Comparison of ENCODE assay signal across 12 cellular contexts in the genomic region with DNA sequence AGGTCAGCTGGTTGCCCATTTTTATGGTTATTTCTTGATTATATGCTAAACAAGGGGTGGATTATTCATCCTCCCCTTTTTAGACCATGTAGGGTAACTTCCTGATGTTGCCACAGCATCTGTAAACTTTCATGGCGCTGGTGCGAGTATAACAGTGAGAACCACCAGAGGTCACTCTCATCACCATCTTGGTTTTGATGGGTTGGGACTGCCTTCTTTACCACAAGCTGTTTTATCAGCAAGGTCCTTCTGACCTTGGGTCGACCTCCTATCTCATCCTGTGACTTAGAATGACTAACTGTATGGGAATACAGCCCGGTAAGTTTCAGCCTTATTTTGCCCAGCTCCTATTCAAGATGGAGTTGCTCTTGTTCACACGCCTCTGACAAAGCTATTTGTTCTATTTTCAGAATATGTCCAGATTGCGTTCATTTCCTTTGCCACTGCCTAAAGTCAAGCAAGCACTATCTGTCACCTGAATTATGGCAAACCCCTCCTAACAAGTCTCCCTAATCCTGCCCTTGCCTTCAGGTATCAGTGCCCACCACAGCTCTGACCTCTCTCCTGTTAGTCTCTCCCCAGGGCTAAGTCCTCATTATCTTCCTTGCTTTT.
DNase-seq lines count a peak whose midpoint lies in the region; ATAC-seq, FAIRE-seq and TF ChIP-seq lines count a peak whose summit lies in the region.
"Had no signal": no experiment of that assay in that cellular context is flagged by ENCODE, and none has a peak within 500 bp of the region (broad histone marks: within the 10 kb centered on the region; RNA-seq: fewer than 3 reads in every experiment).

No MANE protein-coding gene starts in this region.

- no peaks in the 10 kb centered on the region for H3K4me1 ChIP-seq in keratinocyte (ENCODE audit: control insufficient read depth, extremely low read depth, insufficient read depth, low read length)

- no peak overlapping the region for H3K9ac ChIP-seq in keratinocyte (ENCODE audit: control insufficient read depth, extremely low read depth, insufficient read depth, low read length)

- no peaks in the 10 kb centered on the region for H3K27me3 ChIP-seq in keratinocyte (ENCODE audit: control insufficient read depth, extremely low read depth, insufficient read depth, low read length)

- no peak overlapping the region for H2AFZ ChIP-seq in keratinocyte (ENCODE audit: control insufficient read depth, low read length)

- no peaks in the 10 kb centered on the region for H3K4me1 Mint-ChIP-seq in activated T-helper 17 cell treated with anti-CD3 and anti-CD28 coated beads, Interleukin-2, amount 50 U/mL, for 72 hours
- H3K4me1 Mint-ChIP-seq in naive thymus-derived CD8-positive, alpha-beta T cell, result no peaks in the 10 kb centered on the region
- H3K4me1 Mint-ChIP-seq: activated CD4-positive, alpha-beta T cell treated with anti-CD3 and anti-CD28 coated beads, Interleukin-2, amount 10 ng/mL, durations not matched to agents 7 days and 5 days had no signal

- H3K4me3 ChIP-seq in WI38 (ENCODE audit: low read depth, low read length), result no peak overlapping the region
- H3K4me3 ChIP-seq in keratinocyte (ENCODE audit: control insufficient read depth in 2 of 3, extremely low read depth in 1 of 3, insufficient read depth in 2 of 3, low read depth in 1 of 3, low read length in 3 of 3), result no peak overlapping the region

- no peak for ATAC-seq in GM21717 (IDR thresholded peaks at IDR 0.05; ENCODE audit: unreplicated experiment)
- no peak for ATAC-seq in activated T-helper 17 cell treated with anti-CD3 and anti-CD28 coated beads, Interleukin-2, amount 50 U/mL, for 72 hours (replicated peaks)
- no peak for ATAC-seq in naive thymus-derived CD8-positive, alpha-beta T cell

- TF ChIP-seq CTCF in WI38 (IDR thresholded peaks at IDR 0.05; ENCODE audit: low read depth, low read length) (peak; percentile 20; the same call in 1 of the 2 replicates), keratinocyte (optimal IDR thresholded peaks at IDR 0.05 in 1 of 3, IDR thresholded peaks at IDR 0.05 in 1 of 3, conservative IDR thresholded peaks at IDR 0.05 in 1 of 3; ENCODE audit: extremely low read depth in 1 of 3, insufficient read depth in 2 of 3, low read length in 3 of 3) (peak; percentile 41 to 57 (median 42))

- dilution Hi-C loops in keratinocyte (cut with MboI; ENCODE audit: extremely low pct_ligation_motif_present, low sequenced_read_pairs), result no loop called here

- no peak overlapping the region for H3K4me2 ChIP-seq in keratinocyte (ENCODE audit: control insufficient read depth, extremely low read depth, insufficient read depth, low read depth, low read length)

- H4K20me1 ChIP-seq in keratinocyte (ENCODE audit: control insufficient read depth, extremely low read depth, insufficient read depth, low read length), result no peaks in the 10 kb centered on the region

- in situ Hi-C loops in G401 (cut with HindIII; ENCODE audit: low sequenced_read_pairs), result no loop called here

- peaks cover 28% of the 10 kb centered on the region for H3K9me3 Mint-ChIP-seq in activated T-helper 17 cell treated with anti-CD3 and anti-CD28 coated beads, Interleukin-2, amount 50 U/mL, for 72 hours
- H3K9me3 Mint-ChIP-seq in naive thymus-derived CD8-positive, alpha-beta T cell, result peaks cover 3 to 28% (median 12%) of the 10 kb centered on the region in 9 donors

- H3K27ac Mint-ChIP-seq in activated T-helper 17 cell treated with anti-CD3 and anti-CD28 coated beads, Interleukin-2, amount 50 U/mL, for 72 hours, result no peak overlapping the region
- no peak overlapping the region for H3K27ac Mint-ChIP-seq in naive thymus-derived CD8-positive, alpha-beta T cell
- H3K27ac Mint-ChIP-seq: activated CD4-positive, alpha-beta T cell treated with anti-CD3 and anti-CD28 coated beads, Interleukin-2, amount 10 ng/mL, durations not matched to agents 7 days and 5 days had no signal

- H3K27ac ChIP-seq in keratinocyte (ENCODE audit: control insufficient read depth, insufficient read depth, low read length), result no peak overlapping the region

- peak; percentile 17 for FAIRE-seq in keratinocyte (lab: Jason Lieb, UNC)
- FAIRE-seq: GM12892 had no signal

- H3K79me2 ChIP-seq in keratinocyte (ENCODE audit: control insufficient read depth, insufficient read depth, low read length), result no peaks in the 10 kb centered on the region

- H3K36me3 Mint-ChIP-seq in activated T-helper 17 cell treated with anti-CD3 and anti-CD28 coated beads, Interleukin-2, amount 50 U/mL, for 72 hours (ENCODE audit: low read depth), result no peaks in the 10 kb centered on the region
- H3K36me3 Mint-ChIP-seq in naive thymus-derived CD8-positive, alpha-beta T cell, result peaks cover 0 to 4% (median 0%) of the 10 kb centered on the region in 3 donors

- H3K4me3 Mint-ChIP-seq in activated T-helper 17 cell treated with anti-CD3 and anti-CD28 coated beads, Interleukin-2, amount 50 U/mL, for 72 hours, result no peak overlapping the region
- no peak overlapping the region for H3K4me3 Mint-ChIP-seq in naive thymus-derived CD8-positive, alpha-beta T cell
- H3K4me3 Mint-ChIP-seq: activated CD4-positive, alpha-beta T cell treated with anti-CD3 and anti-CD28 coated beads, Interleukin-2, amount 10 ng/mL, durations not matched to agents 7 days and 5 days had no signal

- no peaks in the 10 kb centered on the region for H3K9me1 ChIP-seq in keratinocyte (ENCODE audit: control insufficient read depth, extremely low read depth, insufficient read depth, low read length)

- no peaks in the 10 kb centered on the region for H3K36me3 ChIP-seq in keratinocyte (ENCODE audit: control insufficient read depth in 2 of 2, extremely low read depth in 1 of 2, insufficient read depth in 2 of 2, low read length in 2 of 2)

- DNase-seq in COLO829 (ENCODE audit: low spot score) (peak; percentile 27), HK-2 (ENCODE audit: unreplicated experiment) (peak; percentile 3), keratinocyte (ENCODE audit: low read depth, low spot score) (no peak), G401 (ENCODE audit: low spot score) (no peak)
- no peak for DNase-seq in naive thymus-derived CD8-positive, alpha-beta T cell
- DNase-seq: activated CD4-positive, alpha-beta T cell treated with anti-CD3 and anti-CD28 coated beads, Interleukin-2, amount 10 ng/mL, durations not matched to agents 7 days and 5 days; cerebellar nuclear complex; NCI-H2171 had no signal

- H3K9me3 ChIP-seq in keratinocyte (ENCODE audit: control insufficient read depth, low read depth, low read length), result no peaks in the 10 kb centered on the region

- no peaks in the 10 kb centered on the region for H3K27me3 Mint-ChIP-seq in activated T-helper 17 cell treated with anti-CD3 and anti-CD28 coated beads, Interleukin-2, amount 50 U/mL, for 72 hours
- H3K27me3 Mint-ChIP-seq in naive thymus-derived CD8-positive, alpha-beta T cell, result no peaks in the 10 kb centered on the region
- H3K27me3 Mint-ChIP-seq: activated CD4-positive, alpha-beta T cell treated with anti-CD3 and anti-CD28 coated beads, Interleukin-2, amount 10 ng/mL, durations not matched to agents 7 days and 5 days had no signal

- POLR2A ChIA-PET in naive thymus-derived CD8-positive, alpha-beta T cell (lab: Charles Lee), result no interaction called here

Comparison
In these comparisons a context has a peak if more than half of its experiments do, and no peak if none do; other contexts are left out.
1. DNase-seq: peak in COLO829 (single experiment) and HK-2 (single experiment); none in keratinocyte (single experiment), G401 (single experiment) and naive thymus-derived CD8-positive, alpha-beta T cell (0 of 10).